In genomic region chr1:29424266-29424665, GRCh38 we compare ENCODE assay signal across 21 cellular contexts.
DNase-seq lines count a peak whose midpoint lies in the region; ATAC-seq, FAIRE-seq and TF ChIP-seq lines count a peak whose summit lies in the region.
"Had no signal": no experiment of that assay in that cellular context is flagged by ENCODE, and none has a peak within 500 bp of the region (broad histone marks: within the 10 kb centered on the region; RNA-seq: fewer than 3 reads in every experiment).

No MANE protein-coding gene starts in this region.

- POLR2A ChIA-PET in H1 (lab: Charles Lee; ENCODE audit: partially characterized antibody) = no interaction called here

- H3F3A ChIP-seq in GM23338 (replicated peaks; ENCODE audit: low read depth) = no peaks in the 10 kb centered on the region

- TF ChIP-seq RAD21 in H1 (IDR thresholded peaks at IDR 0.05 in 1 of 2, conservative IDR thresholded peaks at IDR 0.05 in 1 of 2; ENCODE audit: low read depth in 2 of 2, low read length in 2 of 2) = no peak

- 0 out of 2 replicates have a peak overlapping the region, but pooled peaks have one; percentile 39 for H2BK12ac ChIP-seq in H1 (ENCODE audit: low read depth, low read length)

- ATAC-seq in GM23338 (no peak), HG02840 (IDR thresholded peaks at IDR 0.05; ENCODE audit: low FRiP score, unreplicated experiment) (no peak)
- ATAC-seq: A549, K562 had no signal

- H3K27ac ChIP-seq in GM23338 (ENCODE audit: low read depth) (no peak overlapping the region), H1 (ENCODE audit: low read depth, low read length) (no peak overlapping the region)
- H3K27ac ChIP-seq: A549 had no signal

- H3K4me2 ChIP-seq in GM23338 (no peak overlapping the region), H1 (ENCODE audit: insufficient read depth in 1 of 2, low read depth in 2 of 2, low read length in 2 of 2) (no peak overlapping the region)
- H3K4me2 ChIP-seq: A549 had no signal

- H4K5ac ChIP-seq in H1 (ENCODE audit: insufficient read length, low read depth, low read length) = no peak overlapping the region

- no peak overlapping the region for H3K14ac ChIP-seq in H1 (ENCODE audit: insufficient read length)

- H3K23ac ChIP-seq in H1 (ENCODE audit: insufficient read length) = no peak overlapping the region

- H2BK15ac ChIP-seq in H1 (ENCODE audit: low read length) = 0 out of 2 replicates have a peak overlapping the region, but pooled peaks have one; percentile 37

- no peaks in the 10 kb centered on the region for H3K9me3 ChIP-seq in H1 (ENCODE audit: insufficient read depth in 2 of 2, low read depth in 1 of 2, low read length in 1 of 2)
- H3K9me3 ChIP-seq: Caco-2 had no signal

- no peak overlapping the region for H3K56ac ChIP-seq in H1 (replicated peaks; ENCODE audit: insufficient read length, low read depth, low read length)

- no peak overlapping the region for H3K27ac Mint-ChIP-seq in GM23338
- no peak overlapping the region for H3K27ac Mint-ChIP-seq in type B pancreatic cell
- H3K27ac Mint-ChIP-seq in activated naive CD4-positive, alpha-beta T cell treated with anti-CD3 and anti-CD28 coated beads, Interleukin-2, amount 10 ng/mL, durations not matched to agents 7 days and 5 days = no peak overlapping the region
- H3K27ac Mint-ChIP-seq: CD4-positive, alpha-beta T cell had no signal

- no peak for TF ChIP-seq EP300 in H1 (IDR thresholded peaks at IDR 0.05; ENCODE audit: borderline replicate concordance in 1 of 2, low read depth in 2 of 2, low read length in 2 of 2)

- no peaks in the 10 kb centered on the region for H3K36me3 ChIP-seq in GM23338 (ENCODE audit: insufficient read depth)
- no peaks in the 10 kb centered on the region for H3K36me3 ChIP-seq in H1 (ENCODE audit: control insufficient read depth in 2 of 4, insufficient read depth in 4 of 4, low read length in 3 of 4)

- DNase-seq in GM23338 (ENCODE audit: low spot score) = no peak
- DNase-seq in H1 (ENCODE audit: low read depth in 1 of 2, low spot score in 2 of 2) = peak in 1 of 2 experiments; percentile 37
- peak; percentile 13 for DNase-seq in middle frontal gyrus (ENCODE audit: extremely low spot score, low spot score)
- DNase-seq in type B pancreatic cell (ENCODE audit: extremely low spot score, unreplicated experiment) = peak; percentile 3
- no peak for DNase-seq in activated naive CD4-positive, alpha-beta T cell treated with anti-CD3 and anti-CD28 coated beads, Interleukin-2, amount 10 ng/mL, durations not matched to agents 7 days and 5 days
- no peak for DNase-seq in NCI-H446 (lab: John Stamatoyannopoulos, UW)
- DNase-seq: AML-193; C1 segment of cervical spinal cord; Caco-2; CD4-positive, alpha-beta T cell; HCEC 1CT; IMR-90 had no signal

- H3K27me3 Mint-ChIP-seq in GM23338 (ENCODE audit: insufficient read depth, low read depth, poor library complexity) (peaks cover 6% of the 10 kb centered on the region), type B pancreatic cell (peaks cover 12% of the 10 kb centered on the region)
- H3K27me3 Mint-ChIP-seq in activated naive CD4-positive, alpha-beta T cell treated with anti-CD3 and anti-CD28 coated beads, Interleukin-2, amount 10 ng/mL, durations not matched to agents 7 days and 5 days = peaks cover 4% of the 10 kb centered on the region

- no peak overlapping the region for H3K18ac ChIP-seq in H1 (ENCODE audit: extremely low read depth, low read length)

- H4K8ac ChIP-seq in H1 (ENCODE audit: extremely low read depth, insufficient read depth, low read length) = no peak overlapping the region

- H4K91ac ChIP-seq in H1 (replicated peaks; ENCODE audit: insufficient read length, low read length) = no peak overlapping the region

- TF ChIP-seq CTCF in GM23338 (conservative IDR thresholded peaks at IDR 0.05; ENCODE audit: low read depth in 2 of 2) (no peak), H1 (IDR thresholded peaks at IDR 0.05; ENCODE audit: control extremely low read depth in 1 of 3, insufficient read depth in 1 of 3, low read depth in 1 of 3, low read length in 3 of 3) (no peak), type B pancreatic cell (conservative IDR thresholded peaks at IDR 0.05) (no peak)

- no peak overlapping the region for H2AK5ac ChIP-seq in H1 (ENCODE audit: low read depth, low read length)

- no peak for TF ChIP-seq POLR2A in H1 (IDR thresholded peaks at IDR 0.05; ENCODE audit: control extremely low read depth in 1 of 2, low read depth in 2 of 2, low read length in 2 of 2)

- no peaks in the 10 kb centered on the region for H3K27me3 ChIP-seq in GM23338 (ENCODE audit: insufficient read depth)
- no peaks in the 10 kb centered on the region for H3K27me3 ChIP-seq in H1 (replicated peaks in 1 of 4; ENCODE audit: control insufficient read depth in 3 of 4, extremely low read depth in 1 of 4, insufficient read depth in 3 of 4, low read length in 3 of 4)

- H2AFZ ChIP-seq in GM23338 (peak overlapping the region; percentile 86; the same call in 1 of the 2 replicates), H1 (ENCODE audit: low read length) (peak overlapping the region; percentile 46; the same call in 1 of the 2 replicates)

- CTCF ChIA-PET in H1 (lab: Charles Lee; ENCODE audit: partially characterized antibody) = interaction anchor here (1.0 to 3.5 kb wide), 5 partner anchors 8 to 38 kb away, joined by 3 to 21 read pairs (median 4); no protein-coding TSS in a partner anchor
- CTCF ChIA-PET in activated naive CD4-positive, alpha-beta T cell treated with anti-CD3 and anti-CD28 coated beads, Interleukin-2, amount 10 ng/mL, durations not matched to agents 7 days and 5 days (lab: Charles Lee) = no interaction called here

- no peak overlapping the region for H2BK5ac ChIP-seq in H1 (ENCODE audit: low read depth, low read length)

- peaks cover 7% of the 10 kb centered on the region for H3K4me1 Mint-ChIP-seq in GM23338
- H3K4me1 Mint-ChIP-seq in type B pancreatic cell (ENCODE audit: unreplicated experiment) = no peaks in the 10 kb centered on the region
- H3K4me1 Mint-ChIP-seq in activated naive CD4-positive, alpha-beta T cell treated with anti-CD3 and anti-CD28 coated beads, Interleukin-2, amount 10 ng/mL, durations not matched to agents 7 days and 5 days = no peaks in the 10 kb centered on the region

- H3K79me2 ChIP-seq in GM23338 (replicated peaks; ENCODE audit: insufficient read depth) = no peaks in the 10 kb centered on the region
- no peaks in the 10 kb centered on the region for H3K79me2 ChIP-seq in H1 (ENCODE audit: control insufficient read depth in 1 of 2, insufficient read depth in 2 of 2, low read length in 2 of 2)

- H3K4me1 ChIP-seq in GM23338 (ENCODE audit: insufficient read depth) (no peaks in the 10 kb centered on the region; the same call in 1 of the 2 replicates), H1 (replicated peaks in 1 of 4; ENCODE audit: control insufficient read depth in 3 of 4, insufficient read depth in 4 of 4, low read length in 3 of 4) (peaks cover 3 to 6% (median 5%) of the 10 kb centered on the region in 4 experiments; a peak in 4 of 7 replicates)
- H3K4me1 ChIP-seq: A549, Caco-2 had no signal

- H3K36me3 Mint-ChIP-seq in GM23338 (ENCODE audit: low read depth) (no peaks in the 10 kb centered on the region), type B pancreatic cell (no peaks in the 10 kb centered on the region)
- H3K36me3 Mint-ChIP-seq in activated naive CD4-positive, alpha-beta T cell treated with anti-CD3 and anti-CD28 coated beads, Interleukin-2, amount 10 ng/mL, durations not matched to agents 7 days and 5 days = no peaks in the 10 kb centered on the region

- no peak overlapping the region for H3K4ac ChIP-seq in H1 (replicated peaks; ENCODE audit: insufficient read length, low read depth, low read length)

- H2BK20ac ChIP-seq in H1 (ENCODE audit: low read length) = no peak overlapping the region

- no peaks in the 10 kb centered on the region for H3K23me2 ChIP-seq in H1 (ENCODE audit: low read depth, low read length)

- 73% methylated on average over 2 of the region's 2 CpGs; no CpG with 5 or more reads in 1 of the 2 experiments for WGBS in H1 (ENCODE audit: extremely low coverage in 1 of 2, insufficient coverage in 1 of 2, insufficient read length in 1 of 2, insufficient replicate concordance in 2 of 2, low coverage in 1 of 2, low lambda C conversion rate in 2 of 2, missing lambda C conversion rate in 1 of 2), 2 experiments

- H4K20me1 ChIP-seq in GM23338 (replicated peaks; ENCODE audit: insufficient read depth) = no peaks in the 10 kb centered on the region
- H4K20me1 ChIP-seq in H1 (replicated peaks in 1 of 2; ENCODE audit: control insufficient read depth in 1 of 2, insufficient read depth in 2 of 2, low read length in 2 of 2) = no peaks in the 10 kb centered on the region

- no peak for FAIRE-seq in H1 (lab: Jason Lieb, UNC)
- FAIRE-seq: A549, D721Med, G401.6, GM12891, GM19239, H54, HTR-8/SVneo, K562 had no signal

- peaks cover 6% of the 10 kb centered on the region; the same call in 1 of the 3 replicates for H3K9me3 Mint-ChIP-seq in GM23338
- no peaks in the 10 kb centered on the region for H3K9me3 Mint-ChIP-seq in type B pancreatic cell
- no peaks in the 10 kb centered on the region for H3K9me3 Mint-ChIP-seq in activated naive CD4-positive, alpha-beta T cell treated with anti-CD3 and anti-CD28 coated beads, Interleukin-2, amount 10 ng/mL, durations not matched to agents 7 days and 5 days
- H3K9me3 Mint-ChIP-seq: CD4-positive, alpha-beta T cell had no signal

- no peak overlapping the region for H3K9ac ChIP-seq in H1 (replicated peaks in 1 of 4; ENCODE audit: extremely low read depth in 1 of 4, low read depth in 3 of 4, low read length in 3 of 4)

- H3K4me3 ChIP-seq in GM23338 (no peak overlapping the region), H1 (ENCODE audit: extremely low read depth in 1 of 4, insufficient read depth in 2 of 4, low read depth in 3 of 4, low read length in 4 of 4) (no peak overlapping the region)
- H3K4me3 ChIP-seq: A549, K562 had no signal

- H3K4me3 Mint-ChIP-seq in GM23338 = no peak overlapping the region
- H3K4me3 Mint-ChIP-seq in type B pancreatic cell = no peak overlapping the region
- no peak overlapping the region for H3K4me3 Mint-ChIP-seq in activated naive CD4-positive, alpha-beta T cell treated with anti-CD3 and anti-CD28 coated beads, Interleukin-2, amount 10 ng/mL, durations not matched to agents 7 days and 5 days
- H3K4me3 Mint-ChIP-seq: CD4-positive, alpha-beta T cell had no signal

- no peaks in the 10 kb centered on the region for H3K79me1 ChIP-seq in H1 (ENCODE audit: low read depth, low read length)

- no peak overlapping the region for H2BK120ac ChIP-seq in H1 (replicated peaks; ENCODE audit: low read depth, low read length)

- H3K9me2 ChIP-seq in GM23338 (ENCODE audit: insufficient read depth) = no peaks in the 10 kb centered on the region

TF ChIP-seq in H1, 55 proteins besides CTCF, POLR2A, EP300 and RAD21 (continues in another document):
- no peak for TF ChIP-seq CREB1 (IDR thresholded peaks at IDR 0.05)
- TF ChIP-seq NRF1 (IDR thresholded peaks at IDR 0.05; ENCODE audit: low read depth, low read length) = no peak
- no peak for TF ChIP-seq RXRA (IDR thresholded peaks at IDR 0.05; ENCODE audit: insufficient read depth, low read depth, low read length)
- TF ChIP-seq SIX5 (IDR thresholded peaks at IDR 0.05; ENCODE audit: low read depth, low read length) = no peak
- TF ChIP-seq SP2 (IDR thresholded peaks at IDR 0.05; ENCODE audit: low read length) = no peak
- TF ChIP-seq TAF1 (IDR thresholded peaks at IDR 0.05; ENCODE audit: low read depth, low read length) = no peak
- no peak for TF ChIP-seq MAFK (IDR thresholded peaks at IDR 0.05; ENCODE audit: low read depth, low read length)
- TF ChIP-seq BCL11A (IDR thresholded peaks at IDR 0.05; ENCODE audit: low read depth in 2 of 2, low read length in 2 of 2) = no peak

Comparison
In these comparisons a context has a peak if more than half of its experiments do, and no peak if none do; other contexts are left out.
1. DNase-seq: peak in middle frontal gyrus (single experiment) and type B pancreatic cell (single experiment); none in GM23338 (single experiment), activated naive CD4-positive, alpha-beta T cell treated with anti-CD3 and anti-CD28 coated beads, Interleukin-2, amount 10 ng/mL, durations not matched to agents 7 days and 5 days (single experiment) and NCI-H446 (0 of 2).